In the genomic region with DNA sequence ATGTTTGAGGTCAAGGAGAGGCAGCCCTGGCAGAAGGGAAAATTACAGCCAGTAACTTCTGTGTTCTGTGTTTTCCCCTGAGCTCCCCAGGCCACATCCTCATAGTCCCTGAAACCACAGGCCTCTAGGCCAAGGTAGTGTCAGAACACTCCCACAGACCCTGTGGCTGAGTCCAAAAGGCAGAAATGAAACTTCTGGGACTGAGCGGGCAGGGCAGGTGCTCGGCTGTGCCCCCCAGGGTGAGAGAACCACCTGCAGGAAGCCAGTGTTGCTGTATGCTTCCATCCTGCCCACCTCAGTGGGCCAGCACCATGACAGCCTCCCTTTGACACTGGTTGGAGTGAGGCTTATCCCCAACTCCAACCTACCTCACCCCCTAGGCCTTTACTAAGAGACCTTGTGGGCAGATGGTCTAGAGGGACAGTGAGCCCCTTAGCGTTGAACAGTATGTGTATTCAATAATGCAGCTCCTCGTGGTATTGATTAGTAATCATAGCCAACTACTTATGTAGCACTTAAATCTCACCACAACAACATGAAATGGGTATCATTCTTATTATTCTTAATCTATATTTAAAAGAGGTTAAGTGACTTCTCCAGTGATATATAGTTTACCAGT, we compare ENCODE assay signal across 1 cellular context.
A peak's percentile ranks its signal among the peaks of the same experiment; 100 is the strongest.
TF ChIP-seq lines count a peak whose summit lies in the region.

No MANE protein-coding gene starts in this region.

TF ChIP-seq in GM12878, 131 proteins besides CTCF, POLR2A, EP300 and RAD21 (continued from another document and continues in another):
- TF ChIP-seq, protein P1, sequence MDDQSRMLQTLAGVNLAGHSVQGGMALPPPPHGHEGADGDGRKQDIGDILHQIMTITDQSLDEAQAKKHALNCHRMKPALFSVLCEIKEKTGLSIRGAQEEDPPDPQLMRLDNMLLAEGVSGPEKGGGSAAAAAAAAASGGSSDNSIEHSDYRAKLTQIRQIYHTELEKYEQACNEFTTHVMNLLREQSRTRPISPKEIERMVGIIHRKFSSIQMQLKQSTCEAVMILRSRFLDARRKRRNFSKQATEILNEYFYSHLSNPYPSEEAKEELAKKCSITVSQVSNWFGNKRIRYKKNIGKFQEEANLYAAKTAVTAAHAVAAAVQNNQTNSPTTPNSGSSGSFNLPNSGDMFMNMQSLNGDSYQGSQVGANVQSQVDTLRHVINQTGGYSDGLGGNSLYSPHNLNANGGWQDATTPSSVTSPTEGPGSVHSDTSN (IDR thresholded peaks at IDR 0.05; ENCODE audit: insufficient replicate concordance, low read depth, low read length): no peak
- TF ChIP-seq ZNF207 (IDR thresholded peaks at IDR 0.05; ENCODE audit: borderline replicate concordance) (no peak), SMAD1 (IDR thresholded peaks at IDR 0.05; ENCODE audit: low read depth, partially characterized antibody) (no peak), HDAC2 (IDR thresholded peaks at IDR 0.05) (no peak), ZNF622 (IDR thresholded peaks at IDR 0.05) (no peak), BCL11A (IDR thresholded peaks at IDR 0.05; ENCODE audit: low read depth, low read length) (peak; percentile 92), MEF2A (IDR thresholded peaks at IDR 0.05; ENCODE audit: insufficient read depth, low read depth, low read length) (0 out of 2 replicates have a peak, but pooled peaks have one; percentile 30), NR2F1 (conservative IDR thresholded peaks at IDR 0.05) (peak; percentile 57; the same call in 1 of the 2 replicates), ETV6 (conservative IDR thresholded peaks at IDR 0.05 in 1 of 2, IDR thresholded peaks at IDR 0.05 in 1 of 2; ENCODE audit: borderline replicate concordance in 1 of 2, low read depth in 1 of 2) (peak in 1 of 2 experiments; percentile 58; a peak in 1 of 4 replicates), KDM1A (IDR thresholded peaks at IDR 0.05; ENCODE audit: borderline replicate concordance) (no peak), ZZZ3 (IDR thresholded peaks at IDR 0.05; ENCODE audit: control insufficient read depth, insufficient read length, low read depth) (no peak), SUPT20H (IDR thresholded peaks at IDR 0.05; ENCODE audit: borderline replicate concordance, control insufficient read depth, low read depth, low read length) (no peak), POU2F2 (IDR thresholded peaks at IDR 0.05; ENCODE audit: borderline replicate concordance, low read depth, low read length) (peak; percentile 62; the same call in 1 of the 3 replicates), STAT3 (IDR thresholded peaks at IDR 0.05; ENCODE audit: low read depth, low read length) (no peak), ZSCAN29 (IDR thresholded peaks at IDR 0.05) (no peak), ASH2L (IDR thresholded peaks at IDR 0.05; ENCODE audit: borderline replicate concordance, low read depth) (no peak), EED (IDR thresholded peaks at IDR 0.05; ENCODE audit: low read depth) (peak; percentile 96), NFIC (IDR thresholded peaks at IDR 0.05; ENCODE audit: low read depth, low read length) (peak; percentile 89), PAX8 (IDR thresholded peaks at IDR 0.05) (no peak), NBN (IDR thresholded peaks at IDR 0.05) (0 out of 2 replicates have a peak, but pooled peaks have one; percentile 38), YBX1 (IDR thresholded peaks at IDR 0.05) (no peak), TAF1 (IDR thresholded peaks at IDR 0.05; ENCODE audit: borderline replicate concordance, low read depth, low read length) (no peak), SRF (IDR thresholded peaks at IDR 0.05; ENCODE audit: low read depth in 2 of 2, low read length in 2 of 2) (no peak), SIN3A (IDR thresholded peaks at IDR 0.05; ENCODE audit: low read depth, low read length) (no peak), RB1 (IDR thresholded peaks at IDR 0.05; ENCODE audit: borderline replicate concordance) (no peak), RFX5 (IDR thresholded peaks at IDR 0.05; ENCODE audit: low read depth, low read length) (no peak), BMI1 (IDR thresholded peaks at IDR 0.05; ENCODE audit: borderline replicate concordance) (no peak), TCF12 (IDR thresholded peaks at IDR 0.05; ENCODE audit: low read depth, low read length) (peak; percentile 95)
- TF ChIP-seq, protein P2, sequence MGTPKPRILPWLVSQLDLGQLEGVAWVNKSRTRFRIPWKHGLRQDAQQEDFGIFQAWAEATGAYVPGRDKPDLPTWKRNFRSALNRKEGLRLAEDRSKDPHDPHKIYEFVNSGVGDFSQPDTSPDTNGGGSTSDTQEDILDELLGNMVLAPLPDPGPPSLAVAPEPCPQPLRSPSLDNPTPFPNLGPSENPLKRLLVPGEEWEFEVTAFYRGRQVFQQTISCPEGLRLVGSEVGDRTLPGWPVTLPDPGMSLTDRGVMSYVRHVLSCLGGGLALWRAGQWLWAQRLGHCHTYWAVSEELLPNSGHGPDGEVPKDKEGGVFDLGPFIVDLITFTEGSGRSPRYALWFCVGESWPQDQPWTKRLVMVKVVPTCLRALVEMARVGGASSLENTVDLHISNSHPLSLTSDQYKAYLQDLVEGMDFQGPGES (IDR thresholded peaks at IDR 0.05): no peak
- TF ChIP-seq, protein P3, sequence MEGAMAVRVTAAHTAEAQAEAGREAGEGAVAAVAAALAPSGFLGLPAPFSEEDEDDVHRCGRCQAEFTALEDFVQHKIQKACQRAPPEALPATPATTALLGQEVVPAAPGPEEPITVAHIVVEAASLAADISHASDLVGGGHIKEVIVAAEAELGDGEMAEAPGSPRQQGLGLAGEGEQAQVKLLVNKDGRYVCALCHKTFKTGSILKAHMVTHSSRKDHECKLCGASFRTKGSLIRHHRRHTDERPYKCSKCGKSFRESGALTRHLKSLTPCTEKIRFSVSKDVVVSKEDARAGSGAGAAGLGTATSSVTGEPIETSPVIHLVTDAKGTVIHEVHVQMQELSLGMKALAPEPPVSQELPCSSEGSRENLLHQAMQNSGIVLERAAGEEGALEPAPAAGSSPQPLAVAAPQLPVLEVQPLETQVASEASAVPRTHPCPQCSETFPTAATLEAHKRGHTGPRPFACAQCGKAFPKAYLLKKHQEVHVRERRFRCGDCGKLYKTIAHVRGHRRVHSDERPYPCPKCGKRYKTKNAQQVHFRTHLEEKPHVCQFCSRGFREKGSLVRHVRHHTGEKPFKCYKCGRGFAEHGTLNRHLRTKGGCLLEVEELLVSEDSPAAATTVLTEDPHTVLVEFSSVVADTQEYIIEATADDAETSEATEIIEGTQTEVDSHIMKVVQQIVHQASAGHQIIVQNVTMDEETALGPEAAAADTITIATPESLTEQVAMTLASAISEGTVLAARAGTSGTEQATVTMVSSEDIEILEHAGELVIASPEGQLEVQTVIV (IDR thresholded peaks at IDR 0.05; ENCODE audit: borderline replicate concordance, partially characterized antibody): no peak
- TF ChIP-seq, protein P4, sequence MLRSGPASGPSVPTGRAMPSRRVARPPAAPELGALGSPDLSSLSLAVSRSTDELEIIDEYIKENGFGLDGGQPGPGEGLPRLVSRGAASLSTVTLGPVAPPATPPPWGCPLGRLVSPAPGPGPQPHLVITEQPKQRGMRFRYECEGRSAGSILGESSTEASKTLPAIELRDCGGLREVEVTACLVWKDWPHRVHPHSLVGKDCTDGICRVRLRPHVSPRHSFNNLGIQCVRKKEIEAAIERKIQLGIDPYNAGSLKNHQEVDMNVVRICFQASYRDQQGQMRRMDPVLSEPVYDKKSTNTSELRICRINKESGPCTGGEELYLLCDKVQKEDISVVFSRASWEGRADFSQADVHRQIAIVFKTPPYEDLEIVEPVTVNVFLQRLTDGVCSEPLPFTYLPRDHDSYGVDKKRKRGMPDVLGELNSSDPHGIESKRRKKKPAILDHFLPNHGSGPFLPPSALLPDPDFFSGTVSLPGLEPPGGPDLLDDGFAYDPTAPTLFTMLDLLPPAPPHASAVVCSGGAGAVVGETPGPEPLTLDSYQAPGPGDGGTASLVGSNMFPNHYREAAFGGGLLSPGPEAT (IDR thresholded peaks at IDR 0.05; ENCODE audit: low read depth): peak; percentile 79
- TF ChIP-seq, protein P5, sequence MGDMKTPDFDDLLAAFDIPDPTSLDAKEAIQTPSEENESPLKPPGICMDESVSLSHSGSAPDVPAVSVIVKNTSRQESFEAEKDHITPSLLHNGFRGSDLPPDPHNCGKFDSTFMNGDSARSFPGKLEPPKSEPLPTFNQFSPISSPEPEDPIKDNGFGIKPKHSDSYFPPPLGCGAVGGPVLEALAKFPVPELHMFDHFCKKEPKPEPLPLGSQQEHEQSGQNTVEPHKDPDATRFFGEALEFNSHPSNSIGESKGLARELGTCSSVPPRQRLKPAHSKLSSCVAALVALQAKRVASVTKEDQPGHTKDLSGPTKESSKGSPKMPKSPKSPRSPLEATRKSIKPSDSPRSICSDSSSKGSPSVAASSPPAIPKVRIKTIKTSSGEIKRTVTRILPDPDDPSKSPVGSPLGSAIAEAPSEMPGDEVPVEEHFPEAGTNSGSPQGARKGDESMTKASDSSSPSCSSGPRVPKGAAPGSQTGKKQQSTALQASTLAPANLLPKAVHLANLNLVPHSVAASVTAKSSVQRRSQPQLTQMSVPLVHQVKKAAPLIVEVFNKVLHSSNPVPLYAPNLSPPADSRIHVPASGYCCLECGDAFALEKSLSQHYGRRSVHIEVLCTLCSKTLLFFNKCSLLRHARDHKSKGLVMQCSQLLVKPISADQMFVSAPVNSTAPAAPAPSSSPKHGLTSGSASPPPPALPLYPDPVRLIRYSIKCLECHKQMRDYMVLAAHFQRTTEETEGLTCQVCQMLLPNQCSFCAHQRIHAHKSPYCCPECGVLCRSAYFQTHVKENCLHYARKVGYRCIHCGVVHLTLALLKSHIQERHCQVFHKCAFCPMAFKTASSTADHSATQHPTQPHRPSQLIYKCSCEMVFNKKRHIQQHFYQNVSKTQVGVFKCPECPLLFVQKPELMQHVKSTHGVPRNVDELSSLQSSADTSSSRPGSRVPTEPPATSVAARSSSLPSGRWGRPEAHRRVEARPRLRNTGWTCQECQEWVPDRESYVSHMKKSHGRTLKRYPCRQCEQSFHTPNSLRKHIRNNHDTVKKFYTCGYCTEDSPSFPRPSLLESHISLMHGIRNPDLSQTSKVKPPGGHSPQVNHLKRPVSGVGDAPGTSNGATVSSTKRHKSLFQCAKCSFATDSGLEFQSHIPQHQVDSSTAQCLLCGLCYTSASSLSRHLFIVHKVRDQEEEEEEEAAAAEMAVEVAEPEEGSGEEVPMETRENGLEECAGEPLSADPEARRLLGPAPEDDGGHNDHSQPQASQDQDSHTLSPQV (IDR thresholded peaks at IDR 0.05): no peak
- TF ChIP-seq, protein P6, sequence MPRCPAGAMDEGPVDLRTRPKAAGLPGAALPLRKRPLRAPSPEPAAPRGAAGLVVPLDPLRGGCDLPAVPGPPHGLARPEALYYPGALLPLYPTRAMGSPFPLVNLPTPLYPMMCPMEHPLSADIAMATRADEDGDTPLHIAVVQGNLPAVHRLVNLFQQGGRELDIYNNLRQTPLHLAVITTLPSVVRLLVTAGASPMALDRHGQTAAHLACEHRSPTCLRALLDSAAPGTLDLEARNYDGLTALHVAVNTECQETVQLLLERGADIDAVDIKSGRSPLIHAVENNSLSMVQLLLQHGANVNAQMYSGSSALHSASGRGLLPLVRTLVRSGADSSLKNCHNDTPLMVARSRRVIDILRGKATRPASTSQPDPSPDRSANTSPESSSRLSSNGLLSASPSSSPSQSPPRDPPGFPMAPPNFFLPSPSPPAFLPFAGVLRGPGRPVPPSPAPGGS (IDR thresholded peaks at IDR 0.05; ENCODE audit: borderline replicate concordance, insufficient read depth, low read depth, low read length, poor library complexity, severe bottlenecking): peak; percentile 33
- TF ChIP-seq, protein P7, sequence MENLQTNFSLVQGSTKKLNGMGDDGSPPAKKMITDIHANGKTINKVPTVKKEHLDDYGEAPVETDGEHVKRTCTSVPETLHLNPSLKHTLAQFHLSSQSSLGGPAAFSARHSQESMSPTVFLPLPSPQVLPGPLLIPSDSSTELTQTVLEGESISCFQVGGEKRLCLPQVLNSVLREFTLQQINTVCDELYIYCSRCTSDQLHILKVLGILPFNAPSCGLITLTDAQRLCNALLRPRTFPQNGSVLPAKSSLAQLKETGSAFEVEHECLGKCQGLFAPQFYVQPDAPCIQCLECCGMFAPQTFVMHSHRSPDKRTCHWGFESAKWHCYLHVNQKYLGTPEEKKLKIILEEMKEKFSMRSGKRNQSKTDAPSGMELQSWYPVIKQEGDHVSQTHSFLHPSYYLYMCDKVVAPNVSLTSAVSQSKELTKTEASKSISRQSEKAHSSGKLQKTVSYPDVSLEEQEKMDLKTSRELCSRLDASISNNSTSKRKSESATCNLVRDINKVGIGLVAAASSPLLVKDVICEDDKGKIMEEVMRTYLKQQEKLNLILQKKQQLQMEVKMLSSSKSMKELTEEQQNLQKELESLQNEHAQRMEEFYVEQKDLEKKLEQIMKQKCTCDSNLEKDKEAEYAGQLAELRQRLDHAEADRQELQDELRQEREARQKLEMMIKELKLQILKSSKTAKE (IDR thresholded peaks at IDR 0.05; ENCODE audit: low read depth, poor library complexity, severe bottlenecking): no peak
- TF ChIP-seq, protein P8, sequence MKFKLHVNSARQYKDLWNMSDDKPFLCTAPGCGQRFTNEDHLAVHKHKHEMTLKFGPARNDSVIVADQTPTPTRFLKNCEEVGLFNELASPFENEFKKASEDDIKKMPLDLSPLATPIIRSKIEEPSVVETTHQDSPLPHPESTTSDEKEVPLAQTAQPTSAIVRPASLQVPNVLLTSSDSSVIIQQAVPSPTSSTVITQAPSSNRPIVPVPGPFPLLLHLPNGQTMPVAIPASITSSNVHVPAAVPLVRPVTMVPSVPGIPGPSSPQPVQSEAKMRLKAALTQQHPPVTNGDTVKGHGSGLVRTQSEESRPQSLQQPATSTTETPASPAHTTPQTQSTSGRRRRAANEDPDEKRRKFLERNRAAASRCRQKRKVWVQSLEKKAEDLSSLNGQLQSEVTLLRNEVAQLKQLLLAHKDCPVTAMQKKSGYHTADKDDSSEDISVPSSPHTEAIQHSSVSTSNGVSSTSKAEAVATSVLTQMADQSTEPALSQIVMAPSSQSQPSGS (IDR thresholded peaks at IDR 0.05; ENCODE audit: low read length): peak; percentile 70; the same call in 1 of the 2 replicates
- TF ChIP-seq, protein P9, sequence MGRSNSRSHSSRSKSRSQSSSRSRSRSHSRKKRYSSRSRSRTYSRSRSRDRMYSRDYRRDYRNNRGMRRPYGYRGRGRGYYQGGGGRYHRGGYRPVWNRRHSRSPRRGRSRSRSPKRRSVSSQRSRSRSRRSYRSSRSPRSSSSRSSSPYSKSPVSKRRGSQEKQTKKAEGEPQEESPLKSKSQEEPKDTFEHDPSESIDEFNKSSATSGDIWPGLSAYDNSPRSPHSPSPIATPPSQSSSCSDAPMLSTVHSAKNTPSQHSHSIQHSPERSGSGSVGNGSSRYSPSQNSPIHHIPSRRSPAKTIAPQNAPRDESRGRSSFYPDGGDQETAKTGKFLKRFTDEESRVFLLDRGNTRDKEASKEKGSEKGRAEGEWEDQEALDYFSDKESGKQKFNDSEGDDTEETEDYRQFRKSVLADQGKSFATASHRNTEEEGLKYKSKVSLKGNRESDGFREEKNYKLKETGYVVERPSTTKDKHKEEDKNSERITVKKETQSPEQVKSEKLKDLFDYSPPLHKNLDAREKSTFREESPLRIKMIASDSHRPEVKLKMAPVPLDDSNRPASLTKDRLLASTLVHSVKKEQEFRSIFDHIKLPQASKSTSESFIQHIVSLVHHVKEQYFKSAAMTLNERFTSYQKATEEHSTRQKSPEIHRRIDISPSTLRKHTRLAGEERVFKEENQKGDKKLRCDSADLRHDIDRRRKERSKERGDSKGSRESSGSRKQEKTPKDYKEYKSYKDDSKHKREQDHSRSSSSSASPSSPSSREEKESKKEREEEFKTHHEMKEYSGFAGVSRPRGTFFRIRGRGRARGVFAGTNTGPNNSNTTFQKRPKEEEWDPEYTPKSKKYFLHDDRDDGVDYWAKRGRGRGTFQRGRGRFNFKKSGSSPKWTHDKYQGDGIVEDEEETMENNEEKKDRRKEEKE (IDR thresholded peaks at IDR 0.05): no peak
